In genomic region chr6:115393821-115394220, GRCh38 we compare ENCODE assay signal across 28 cellular contexts.
"Had no signal": no experiment of that assay in that cellular context is flagged by ENCODE, and none has a peak within 500 bp of the region (broad histone marks: within the 10 kb centered on the region; RNA-seq: fewer than 3 reads in every experiment).

No MANE protein-coding gene starts in this region.

- H3K27me3 ChIP-seq: neutrophil, pancreas, right atrium auricular region, right lobe of liver, sigmoid colon, suprapubic skin, testis, tibial artery, transverse colon, vagina had no signal

- H3K4me3 Mint-ChIP-seq: naive thymus-derived CD8-positive, alpha-beta T cell; natural killer cell treated with Interleukin-12 subunit alpha and Interleukin-12 subunit beta and Interleukin-15 and Interleukin-18, amount 100 ng/mL, for 72 hours; nephron progenitor cell; neural crest cell; stimulated activated memory B cell treated with anti-CD40 and anti-IgM and Interleukin-4, amounts not matched to agents 10 μg/mL and 1 μg/mL and 100 μg/mL, for 72 hours; stimulated activated naive CD8-positive, alpha-beta T cell treated with anti-CD3 and anti-CD28 coated beads, Interleukin-15, amount 100 ng/mL, for 72 hours; type B pancreatic cell had no signal

- H3K27ac Mint-ChIP-seq: naive thymus-derived CD8-positive, alpha-beta T cell; natural killer cell treated with Interleukin-12 subunit alpha and Interleukin-12 subunit beta and Interleukin-15 and Interleukin-18, amount 100 ng/mL, for 72 hours; nephron progenitor cell; stimulated activated memory B cell treated with anti-CD40 and anti-IgM and Interleukin-4, amounts not matched to agents 10 μg/mL and 1 μg/mL and 100 μg/mL, for 72 hours; type B pancreatic cell had no signal

- H3K27ac ChIP-seq: neutrophil, pancreas, prostate gland, right atrium auricular region, right lobe of liver, sigmoid colon, suprapubic skin, testis, tibial artery, transverse colon, vagina had no signal

- ATAC-seq: naive thymus-derived CD8-positive, alpha-beta T cell; natural killer cell treated with Interleukin-12 subunit alpha and Interleukin-12 subunit beta and Interleukin-15 and Interleukin-18, amount 100 ng/mL, for 72 hours; pancreas; right lobe of liver; stimulated activated memory B cell treated with anti-CD40 and anti-IgM and Interleukin-4, amounts not matched to agents 10 μg/mL and 1 μg/mL and 100 μg/mL, for 72 hours; stimulated activated naive CD8-positive, alpha-beta T cell treated with anti-CD3 and anti-CD28 coated beads, Interleukin-15, amount 100 ng/mL, for 72 hours; stimulated activated naive CD8-positive, alpha-beta T cell treated with anti-CD3 and anti-CD28 coated beads, Interleukin-15, Interleukin-2, amounts not matched to agents 100 U/mL and 50 U/mL, for 24 hours had no signal

- H3K27me3 Mint-ChIP-seq: naive thymus-derived CD8-positive, alpha-beta T cell; natural killer cell treated with Interleukin-12 subunit alpha and Interleukin-12 subunit beta and Interleukin-15 and Interleukin-18, amount 100 ng/mL, for 72 hours; stimulated activated memory B cell treated with anti-CD40 and anti-IgM and Interleukin-4, amounts not matched to agents 10 μg/mL and 1 μg/mL and 100 μg/mL, for 72 hours; stimulated activated naive CD8-positive, alpha-beta T cell treated with anti-CD3 and anti-CD28 coated beads, Interleukin-15, amount 100 ng/mL, for 72 hours; type B pancreatic cell had no signal

- H3K36me3 Mint-ChIP-seq: stimulated activated memory B cell treated with anti-CD40 and anti-IgM and Interleukin-4, amounts not matched to agents 10 μg/mL and 1 μg/mL and 100 μg/mL, for 72 hours; type B pancreatic cell had no signal

- H3K4me1 ChIP-seq: pancreas, prostate gland, right atrium auricular region, right lobe of liver, sigmoid colon, suprapubic skin, testis, tibial artery, transverse colon, vagina had no signal

- H3K4me1 Mint-ChIP-seq: naive thymus-derived CD8-positive, alpha-beta T cell; nephron progenitor cell; neural crest cell; stimulated activated memory B cell treated with anti-CD40 and anti-IgM and Interleukin-4, amounts not matched to agents 10 μg/mL and 1 μg/mL and 100 μg/mL, for 72 hours; stimulated activated naive CD8-positive, alpha-beta T cell treated with anti-CD3 and anti-CD28 coated beads, Interleukin-15, amount 100 ng/mL, for 72 hours had no signal

- H3K36me3 ChIP-seq: neutrophil, pancreas, prostate gland, right atrium auricular region, right lobe of liver, sigmoid colon, suprapubic skin, tibial artery, transverse colon, vagina had no signal

- H3K9me3 ChIP-seq: neutrophil, pancreas, prostate gland, right lobe of liver, suprapubic skin, testis, transverse colon, vagina had no signal

- DNase-seq: nephron progenitor cell; nucleus accumbens; retina; right lobe of liver; sigmoid colon; small intestine; stimulated activated CD4-positive, alpha-beta T cell treated with anti-CD3 and anti-CD28 coated beads, Interleukin-12 subunit alpha, Interleukin-12 subunit beta, amount 100 ng/mL, for 4 hours; stimulated activated CD4-positive, alpha-beta T cell treated with anti-CD3 and anti-CD28 coated beads, Interleukin-1b, Interleukin-23, amount 100 ng/mL, for 48 hours; stimulated activated CD4-positive, alpha-beta T cell treated with anti-CD3 and anti-CD28 coated beads, Interleukin-4, amount 100 ng/mL, for 1 hour; stimulated activated CD4-positive, alpha-beta T cell treated with anti-CD3 and anti-CD28 coated beads, Interleukin-4, amount 100 ng/mL, for 4 hours; stimulated activated CD8-positive, alpha-beta memory T cell treated with anti-CD3 and anti-CD28 coated beads, Interleukin-4, amount 100 ng/mL, for 48 hours; stimulated activated naive CD8-positive, alpha-beta T cell treated with anti-CD3 and anti-CD28 coated beads, Interleukin-15, amount 100 ng/mL, for 72 hours; stimulated activated naive CD8-positive, alpha-beta T cell treated with anti-CD3 and anti-CD28 coated beads, Interleukin-15, Interleukin-2, amounts not matched to agents 100 U/mL and 50 U/mL, for 24 hours; substantia nigra; testis; tibial artery; transverse colon had no signal

- H3K4me3 ChIP-seq: pancreas, prostate gland, right atrium auricular region, right lobe of liver, sigmoid colon, suprapubic skin, testis, tibial artery, transverse colon, vagina had no signal
